ENCODE assay signal across 5 cellular contexts in the genomic region with DNA sequence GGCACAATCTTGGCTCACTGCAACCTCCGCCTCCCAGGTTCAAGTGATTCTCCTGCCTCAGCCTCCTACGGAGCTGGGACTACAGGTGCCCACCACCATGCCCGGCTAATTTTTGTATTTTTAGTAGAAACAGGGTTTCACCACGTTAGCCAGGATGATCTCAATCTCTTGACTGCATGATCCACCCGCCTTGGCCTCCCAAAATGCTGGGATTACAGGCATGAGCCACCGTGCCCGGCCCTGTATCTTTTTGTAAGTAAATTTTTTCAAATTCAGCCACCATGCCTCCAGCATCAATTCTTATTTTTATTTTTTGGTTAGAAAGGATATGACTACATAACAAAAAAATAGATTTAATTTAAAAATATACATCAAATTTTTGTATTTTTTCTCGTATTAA. TPM values are rescaled to one million over a fixed set of nuclear protein-coding genes. Genes with fewer than 3 reads are reported as not detected.
"Had no signal": no experiment of that assay in that cellular context is flagged by ENCODE, and none has a peak within 500 bp of the region (broad histone marks: within the 10 kb centered on the region; RNA-seq: fewer than 3 reads in every experiment).

No MANE protein-coding gene starts in this region.

RNA-seq across cellular contexts. Expression of gene DKK2, which starts 36.7 kb away (rescaled TPM):
- total RNA-seq: naive thymus-derived CD4-positive, alpha-beta T cell; naive thymus-derived CD8-positive, alpha-beta T cell; natural killer cell treated with Interleukin-12 subunit alpha and Interleukin-12 subunit beta and Interleukin-15 and Interleukin-18, amount 100 ng/mL, for 72 hours; neural crest cell; osteoblast had no signal
- polyA plus RNA-seq: naive thymus-derived CD4-positive, alpha-beta T cell; naive thymus-derived CD8-positive, alpha-beta T cell had no signal
